Comparison of ENCODE assay signal across 16 cellular contexts in the genomic region with DNA sequence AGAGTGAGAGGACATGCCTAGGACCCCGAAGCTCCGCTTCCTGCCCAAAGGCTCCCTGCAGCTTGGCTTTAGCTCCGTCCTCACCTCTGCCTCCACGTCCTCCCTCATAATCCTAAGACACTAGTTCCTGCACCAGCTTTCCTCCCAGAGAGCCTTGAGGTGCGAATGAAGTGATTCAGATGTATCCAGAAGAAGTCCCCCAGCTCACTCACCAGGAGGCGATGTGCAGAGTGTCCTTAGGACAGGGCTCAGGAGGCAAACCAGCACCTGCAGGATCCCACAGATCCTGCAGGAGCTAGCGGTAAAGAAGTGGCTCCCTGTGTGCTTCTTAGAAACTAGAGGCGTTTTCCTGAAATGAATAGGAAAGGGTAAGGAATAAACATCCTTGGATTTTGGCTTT.
DNase-seq lines count a peak whose midpoint lies in the region; ATAC-seq, FAIRE-seq and TF ChIP-seq lines count a peak whose summit lies in the region.
"Had no signal": no experiment of that assay in that cellular context is flagged by ENCODE, and none has a peak within 500 bp of the region (broad histone marks: within the 10 kb centered on the region; RNA-seq: fewer than 3 reads in every experiment).

No MANE protein-coding gene starts in this region.

- no peak overlapping the region for H2BK12ac ChIP-seq in H1 (ENCODE audit: low read depth, low read length)

- H4K8ac ChIP-seq in H1 (ENCODE audit: extremely low read depth, insufficient read depth, low read length): no peak overlapping the region

- H3K56ac ChIP-seq in H1 (replicated peaks; ENCODE audit: insufficient read length, low read depth, low read length): no peak overlapping the region

- no peak overlapping the region for H3K4ac ChIP-seq in H1 (replicated peaks; ENCODE audit: insufficient read length, low read depth, low read length)

- DNase-seq in activated CD8-positive, alpha-beta memory T cell treated with anti-CD3 and anti-CD28 coated beads for 24 hours: peak; percentile 47
- no peak for DNase-seq in activated CD8-positive, alpha-beta memory T cell treated with anti-CD3 and anti-CD28 coated beads, Interleukin-2, amount 50 U/mL, for 4 hours
- DNase-seq in SK-MEL-5 (ENCODE audit: low read depth, low spot score): peak; percentile 34
- DNase-seq in H1 (ENCODE audit: low read depth in 1 of 2, low spot score in 2 of 2): no peak
- DNase-seq in stimulated activated naive B cell treated with anti-CD40 and anti-IgM and Interleukin-4, amounts not matched to agents 10 μg/mL and 1 μg/mL and 100 μg/mL, for 72 hours: no peak
- DNase-seq in ACHN: no peak
- DNase-seq in activated naive CD4-positive, alpha-beta T cell treated with anti-CD3 and anti-CD28 coated beads for 36 hours: no peak
- DNase-seq: activated gamma-delta T cell treated with Interleukin-2 at 50 U/mL for 16 hours; NCI-H1436; NCI-H446; stimulated activated naive CD8-positive, alpha-beta T cell treated with anti-CD3 and anti-CD28 coated beads, Interleukin-15, amount 100 ng/mL, for 72 hours had no signal

- H4K5ac ChIP-seq in H1 (ENCODE audit: insufficient read length, low read depth, low read length): no peak overlapping the region

- no peaks in the 10 kb centered on the region for H3K79me2 ChIP-seq in H1 (ENCODE audit: control insufficient read depth in 1 of 2, insufficient read depth in 2 of 2, low read length in 2 of 2)

- no peaks in the 10 kb centered on the region for H3K36me3 Mint-ChIP-seq in stimulated activated naive B cell treated with anti-CD40 and anti-IgM and Interleukin-4, amounts not matched to agents 10 μg/mL and 1 μg/mL and 100 μg/mL, for 72 hours
- no peaks in the 10 kb centered on the region for H3K36me3 Mint-ChIP-seq in activated naive CD4-positive, alpha-beta T cell treated with anti-CD3 and anti-CD28 coated beads for 36 hours (ENCODE audit: low read depth)
- H3K36me3 Mint-ChIP-seq: naive thymus-derived CD4-positive, alpha-beta T cell had no signal

- H4K91ac ChIP-seq in H1 (replicated peaks; ENCODE audit: insufficient read length, low read length): no peak overlapping the region

- 79% methylated on average over 8 of the region's 8 CpGs; no CpG with 5 or more reads in 1 of the 2 experiments for WGBS in H1 (ENCODE audit: extremely low coverage in 1 of 2, insufficient coverage in 1 of 2, insufficient read length in 1 of 2, insufficient replicate concordance in 2 of 2, low coverage in 1 of 2, low lambda C conversion rate in 2 of 2, missing lambda C conversion rate in 1 of 2), 2 experiments

- no peaks in the 10 kb centered on the region for H3K36me3 ChIP-seq in H1 (ENCODE audit: control insufficient read depth in 2 of 4, insufficient read depth in 4 of 4, low read length in 3 of 4)
- H3K36me3 ChIP-seq: ascending aorta, vagina had no signal

- H3K27me3 Mint-ChIP-seq in stimulated activated naive B cell treated with anti-CD40 and anti-IgM and Interleukin-4, amounts not matched to agents 10 μg/mL and 1 μg/mL and 100 μg/mL, for 72 hours: peaks cover 13 to 15% of the 10 kb centered on the region in 2 donors
- H3K27me3 Mint-ChIP-seq in activated naive CD4-positive, alpha-beta T cell treated with anti-CD3 and anti-CD28 coated beads for 36 hours (ENCODE audit: low read depth): peaks cover 10% of the 10 kb centered on the region

- H3K9me3 ChIP-seq in H1 (ENCODE audit: insufficient read depth in 2 of 2, low read depth in 1 of 2, low read length in 1 of 2): no peaks in the 10 kb centered on the region
- H3K9me3 ChIP-seq: ascending aorta, vagina had no signal

- peak overlapping the region; percentile 27 for H3K27ac Mint-ChIP-seq in stimulated activated naive B cell treated with anti-CD40 and anti-IgM and Interleukin-4, amounts not matched to agents 10 μg/mL and 1 μg/mL and 100 μg/mL, for 72 hours
- no peak overlapping the region for H3K27ac Mint-ChIP-seq in activated naive CD4-positive, alpha-beta T cell treated with anti-CD3 and anti-CD28 coated beads for 36 hours
- H3K27ac Mint-ChIP-seq: naive thymus-derived CD4-positive, alpha-beta T cell had no signal

- H2AFZ ChIP-seq in H1 (ENCODE audit: low read length): peak overlapping the region; percentile 67

- in situ Hi-C loops in SK-MEL-5 (cut with HindIII; ENCODE audit: low pct_unique_long_range_greater_than_20kb, low sequenced_read_pairs) (no loop called here), ACHN (cut with HindIII; ENCODE audit: low pct_ligation_motif_present, low pct_unique_long_range_greater_than_20kb, low sequenced_read_pairs) (no loop called here)

- H3K27ac ChIP-seq in H1 (ENCODE audit: low read depth, low read length): no peak overlapping the region
- H3K27ac ChIP-seq: ascending aorta, HL-60, vagina had no signal

- TF ChIP-seq POLR2A in H1 (IDR thresholded peaks at IDR 0.05; ENCODE audit: control extremely low read depth in 1 of 2, low read depth in 2 of 2, low read length in 2 of 2): no peak

- CTCF ChIA-PET in H1 (lab: Charles Lee; ENCODE audit: partially characterized antibody): interaction anchor here (0.6 to 3.0 kb wide), 14 partner anchors 8 to 247 kb away, joined by 3 to 13 read pairs (median 4); no protein-coding TSS in a partner anchor
- CTCF ChIA-PET in activated naive CD4-positive, alpha-beta T cell treated with anti-CD3 and anti-CD28 coated beads for 36 hours (lab: Charles Lee): no interaction called here

- intact Hi-C loops in activated naive CD4-positive, alpha-beta T cell treated with anti-CD3 and anti-CD28 coated beads for 36 hours (cut with micrococcal nuclease): no loop called here

- H3K18ac ChIP-seq in H1 (ENCODE audit: extremely low read depth, low read length): no peak overlapping the region

- H2BK5ac ChIP-seq in H1 (ENCODE audit: low read depth, low read length): 0 out of 2 replicates have a peak overlapping the region, but pooled peaks have one; percentile 30

- H3K14ac ChIP-seq in H1 (ENCODE audit: insufficient read length): no peak overlapping the region

- no peak overlapping the region for H2AK5ac ChIP-seq in H1 (ENCODE audit: low read depth, low read length)

- H3K79me1 ChIP-seq in H1 (ENCODE audit: low read depth, low read length): no peaks in the 10 kb centered on the region

- no peak overlapping the region for H3K4me3 ChIP-seq in H1 (ENCODE audit: extremely low read depth in 1 of 4, insufficient read depth in 2 of 4, low read depth in 3 of 4, low read length in 4 of 4)
- H3K4me3 ChIP-seq: ascending aorta, vagina had no signal

- TF ChIP-seq CTCF in H1 (IDR thresholded peaks at IDR 0.05; ENCODE audit: control extremely low read depth in 1 of 3, insufficient read depth in 1 of 3, low read depth in 1 of 3, low read length in 3 of 3): peak; percentile 48 to 85 (median 58)

- no peak overlapping the region for H2BK15ac ChIP-seq in H1 (ENCODE audit: low read length)

- no peaks in the 10 kb centered on the region for H3K9me3 Mint-ChIP-seq in stimulated activated naive B cell treated with anti-CD40 and anti-IgM and Interleukin-4, amounts not matched to agents 10 μg/mL and 1 μg/mL and 100 μg/mL, for 72 hours
- H3K9me3 Mint-ChIP-seq in activated naive CD4-positive, alpha-beta T cell treated with anti-CD3 and anti-CD28 coated beads for 36 hours: no peaks in the 10 kb centered on the region
- H3K9me3 Mint-ChIP-seq: naive thymus-derived CD4-positive, alpha-beta T cell; stimulated activated naive CD8-positive, alpha-beta T cell treated with anti-CD3 and anti-CD28 coated beads, Interleukin-15, amount 100 ng/mL, for 72 hours had no signal

- TF ChIP-seq EP300 in H1 (IDR thresholded peaks at IDR 0.05; ENCODE audit: borderline replicate concordance in 1 of 2, low read depth in 2 of 2, low read length in 2 of 2): no peak

- peaks cover 0 to 2% (median 0%) of the 10 kb centered on the region in 4 experiments; a peak in 1 of 7 replicates for H3K4me1 ChIP-seq in H1 (replicated peaks in 1 of 4; ENCODE audit: control insufficient read depth in 3 of 4, insufficient read depth in 4 of 4, low read length in 3 of 4)
- H3K4me1 ChIP-seq: ascending aorta had no signal

- H2BK20ac ChIP-seq in H1 (ENCODE audit: low read length): 0 out of 2 replicates have a peak overlapping the region, but pooled peaks have one; percentile 29

- no peak overlapping the region for H3K23ac ChIP-seq in H1 (ENCODE audit: insufficient read length)

- peaks cover 11 to 14% of the 10 kb centered on the region in 2 donors for H3K4me1 Mint-ChIP-seq in stimulated activated naive B cell treated with anti-CD40 and anti-IgM and Interleukin-4, amounts not matched to agents 10 μg/mL and 1 μg/mL and 100 μg/mL, for 72 hours
- H3K4me1 Mint-ChIP-seq in activated naive CD4-positive, alpha-beta T cell treated with anti-CD3 and anti-CD28 coated beads for 36 hours (ENCODE audit: low read depth): peaks cover 8% of the 10 kb centered on the region

- peak in 1 of 2 experiments; percentile 49; a peak in 2 of 4 replicates for TF ChIP-seq RAD21 in H1 (IDR thresholded peaks at IDR 0.05 in 1 of 2, conservative IDR thresholded peaks at IDR 0.05 in 1 of 2; ENCODE audit: low read depth in 2 of 2, low read length in 2 of 2)

- no peaks in the 10 kb centered on the region; a peak in 1 of 7 replicates for H3K27me3 ChIP-seq in H1 (replicated peaks in 1 of 4; ENCODE audit: control insufficient read depth in 3 of 4, extremely low read depth in 1 of 4, insufficient read depth in 3 of 4, low read length in 3 of 4)
- H3K27me3 ChIP-seq: ascending aorta, vagina had no signal

- H3K23me2 ChIP-seq in H1 (ENCODE audit: low read depth, low read length): no peaks in the 10 kb centered on the region; the same call in 1 of the 2 replicates

- H3K9ac ChIP-seq in H1 (replicated peaks in 1 of 4; ENCODE audit: extremely low read depth in 1 of 4, low read depth in 3 of 4, low read length in 3 of 4): no peak overlapping the region

- FAIRE-seq in H1 (lab: Jason Lieb, UNC): no peak

- no peaks in the 10 kb centered on the region for H4K20me1 ChIP-seq in H1 (replicated peaks in 1 of 2; ENCODE audit: control insufficient read depth in 1 of 2, insufficient read depth in 2 of 2, low read length in 2 of 2)

- H3K4me2 ChIP-seq in H1 (ENCODE audit: insufficient read depth in 1 of 2, low read depth in 2 of 2, low read length in 2 of 2): no peak overlapping the region

- no peak overlapping the region for H2BK120ac ChIP-seq in H1 (replicated peaks; ENCODE audit: low read depth, low read length)

- ATAC-seq in stimulated activated naive B cell treated with anti-CD40 and anti-IgM and Interleukin-4, amounts not matched to agents 10 μg/mL and 1 μg/mL and 100 μg/mL, for 72 hours (replicated peaks): no peak
- no peak for ATAC-seq in GM19467 (IDR thresholded peaks at IDR 0.05; ENCODE audit: unreplicated experiment)
- ATAC-seq: naive thymus-derived CD4-positive, alpha-beta T cell; stimulated activated naive CD8-positive, alpha-beta T cell treated with anti-CD3 and anti-CD28 coated beads, Interleukin-15, amount 100 ng/mL, for 72 hours had no signal

- H3K4me3 Mint-ChIP-seq in stimulated activated naive B cell treated with anti-CD40 and anti-IgM and Interleukin-4, amounts not matched to agents 10 μg/mL and 1 μg/mL and 100 μg/mL, for 72 hours: no peak overlapping the region
- H3K4me3 Mint-ChIP-seq in activated naive CD4-positive, alpha-beta T cell treated with anti-CD3 and anti-CD28 coated beads for 36 hours: no peak overlapping the region
- H3K4me3 Mint-ChIP-seq: naive thymus-derived CD4-positive, alpha-beta T cell; stimulated activated naive CD8-positive, alpha-beta T cell treated with anti-CD3 and anti-CD28 coated beads, Interleukin-15, amount 100 ng/mL, for 72 hours had no signal

- POLR2A ChIA-PET in H1 (lab: Charles Lee; ENCODE audit: partially characterized antibody): interaction anchor here (0.7 kb wide), 1 partner anchor 188 kb away, joined by 3 read pairs; no protein-coding TSS in a partner anchor

Comparison
In these comparisons a context has a peak if more than half of its experiments do, and no peak if none do; other contexts are left out.
1. DNase-seq: peak in activated CD8-positive, alpha-beta memory T cell treated with anti-CD3 and anti-CD28 coated beads for 24 hours (single experiment) and SK-MEL-5 (single experiment); none in activated CD8-positive, alpha-beta memory T cell treated with anti-CD3 and anti-CD28 coated beads, Interleukin-2, amount 50 U/mL, for 4 hours (single experiment), H1 (0 of 2), stimulated activated naive B cell treated with anti-CD40 and anti-IgM and Interleukin-4, amounts not matched to agents 10 μg/mL and 1 μg/mL and 100 μg/mL, for 72 hours (single experiment), ACHN (single experiment) and activated naive CD4-positive, alpha-beta T cell treated with anti-CD3 and anti-CD28 coated beads for 36 hours (single experiment).